In the genomic region with DNA sequence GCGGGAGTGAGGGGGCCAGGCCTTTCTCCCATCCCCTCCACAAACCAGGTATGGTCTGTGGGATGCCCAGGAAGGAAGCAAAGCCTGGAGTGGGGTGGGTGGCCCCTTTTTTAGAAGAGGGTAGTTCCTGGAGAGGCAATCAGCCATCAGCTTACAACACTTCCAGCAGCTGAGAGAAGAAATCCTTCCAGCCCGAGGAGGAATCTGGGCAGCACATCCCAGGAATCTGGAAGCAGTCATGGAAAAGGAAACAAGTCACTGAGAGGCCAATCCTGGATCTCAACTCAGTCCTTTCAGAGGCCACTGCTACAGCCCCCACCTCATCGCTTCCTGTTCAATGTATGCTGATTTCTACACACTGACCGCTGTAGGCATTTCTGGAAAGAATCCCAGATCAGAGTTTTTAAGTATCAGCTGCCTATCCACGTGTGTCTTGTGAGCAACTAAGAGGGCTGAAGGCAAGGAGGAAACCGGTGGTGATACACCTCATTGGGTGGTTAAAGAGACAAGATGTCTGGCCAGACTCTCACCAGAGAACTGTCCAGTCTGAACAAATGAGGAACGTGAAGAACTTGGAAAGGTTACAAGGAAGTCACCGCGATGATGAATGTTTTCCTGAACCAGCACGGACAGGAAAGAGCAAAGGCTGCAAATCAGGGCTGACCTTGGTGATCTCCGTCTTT, we compare ENCODE assay signal across 8 cellular contexts. TPM values are rescaled to one million over a fixed set of nuclear protein-coding genes. Genes with fewer than 3 reads are reported as not detected.
DNase-seq lines count a peak whose midpoint lies in the region; ATAC-seq and TF ChIP-seq lines count a peak whose summit lies in the region.

No MANE protein-coding gene starts in this region.

- H3K9me3 ChIP-seq in BE2C: no peaks in the 10 kb centered on the region
- H3K9me3 ChIP-seq in OCI-LY1 (ENCODE audit: low read length): no peaks in the 10 kb centered on the region
- no peaks in the 10 kb centered on the region for H3K9me3 ChIP-seq in esophagus (ENCODE audit: control insufficient read depth in 2 of 2, insufficient read depth in 1 of 2, low read depth in 1 of 2, low read length in 1 of 2)
- H3K9me3 ChIP-seq in CD8-positive, alpha-beta T cell (ENCODE audit: low read length): no peaks in the 10 kb centered on the region

- no peaks in the 10 kb centered on the region for H3K27me3 Mint-ChIP-seq in nephron progenitor cell (ENCODE audit: low read depth, poor library complexity)
- H3K27me3 Mint-ChIP-seq in CD8-positive, alpha-beta T cell (ENCODE audit: low read depth): no peaks in the 10 kb centered on the region
- peaks cover 0 to 5% (median 1%) of the 10 kb centered on the region in 3 donors for H3K27me3 Mint-ChIP-seq in immature natural killer cell (ENCODE audit: low read depth in 3 of 3)

- H2BK120ac ChIP-seq in mesendoderm (ENCODE audit: low read depth, low read length): no peak overlapping the region

- H3F3A ChIP-seq in OCI-LY1 (ENCODE audit: insufficient read depth, low read length): peaks cover 7% of the 10 kb centered on the region; the same call in 1 of the 2 replicates

- no peak overlapping the region for H2AFZ ChIP-seq in OCI-LY1 (ENCODE audit: low read length)

- no peak overlapping the region; the same call in 1 of the 2 replicates for H3K4me2 ChIP-seq in OCI-LY1 (ENCODE audit: low read length)
- H3K4me2 ChIP-seq in mesendoderm (ENCODE audit: low read length): no peak overlapping the region

- H3K9me2 ChIP-seq in OCI-LY1 (ENCODE audit: low read depth, low read length): no peaks in the 10 kb centered on the region

- no peaks in the 10 kb centered on the region for H3K9me3 Mint-ChIP-seq in nephron progenitor cell
- no peaks in the 10 kb centered on the region for H3K9me3 Mint-ChIP-seq in CD8-positive, alpha-beta T cell
- H3K9me3 Mint-ChIP-seq in immature natural killer cell: no peaks in the 10 kb centered on the region

- peaks cover 32% of the 10 kb centered on the region for H3K4me1 Mint-ChIP-seq in nephron progenitor cell
- H3K4me1 Mint-ChIP-seq in CD8-positive, alpha-beta T cell (ENCODE audit: low read depth): peaks cover 21% of the 10 kb centered on the region
- H3K4me1 Mint-ChIP-seq in immature natural killer cell: peaks cover 0 to 5% of the 10 kb centered on the region in 2 donors

- no peaks in the 10 kb centered on the region for H3K36me3 Mint-ChIP-seq in nephron progenitor cell (ENCODE audit: low read depth)
- no peaks in the 10 kb centered on the region for H3K36me3 Mint-ChIP-seq in CD8-positive, alpha-beta T cell
- no peaks in the 10 kb centered on the region for H3K36me3 Mint-ChIP-seq in immature natural killer cell

- H3K23ac ChIP-seq in mesendoderm (ENCODE audit: low read length): no peak overlapping the region

- H4K20me1 ChIP-seq in OCI-LY1 (ENCODE audit: insufficient read depth, low read length): no peaks in the 10 kb centered on the region

- WGBS in esophagus, 2 donors: 16 to 20% methylated on average over 11 of the region's 11 CpGs
- no CpG with 5 or more reads among the region's 11 CpGs for WGBS in mesendoderm (ENCODE audit: extremely low coverage, insufficient coverage, low lambda C conversion rate)

- H3K36me3 ChIP-seq in BE2C (no peaks in the 10 kb centered on the region), OCI-LY1 (ENCODE audit: insufficient read depth, low read length) (no peaks in the 10 kb centered on the region), esophagus (ENCODE audit: control insufficient read depth in 2 of 2, insufficient read depth in 2 of 2, low read length in 1 of 2) (no peaks in the 10 kb centered on the region), mesendoderm (ENCODE audit: control insufficient read depth, insufficient read depth, low read length) (no peaks in the 10 kb centered on the region)
- no peaks in the 10 kb centered on the region for H3K36me3 ChIP-seq in CD8-positive, alpha-beta T cell (ENCODE audit: insufficient read depth, low read length)

- peak overlapping the region; percentile 99 for H3K27ac ChIP-seq in OCI-LY1 (ENCODE audit: low read depth, low read length, poor library complexity, severe bottlenecking)
- peak overlapping the region; percentile 85 to 92 for H3K27ac ChIP-seq in esophagus (ENCODE audit: low read depth in 2 of 2, low read length in 1 of 2)
- H3K27ac ChIP-seq in CD8-positive, alpha-beta T cell (ENCODE audit: low read depth, low read length): no peak overlapping the region
- H3K27ac ChIP-seq in mesendoderm (ENCODE audit: low read depth, low read length): no peak overlapping the region

- no peak overlapping the region for H2BK5ac ChIP-seq in mesendoderm (ENCODE audit: low read length)

- H4K5ac ChIP-seq in mesendoderm (ENCODE audit: low read length): no peak overlapping the region

- TF ChIP-seq CTCF in BE2C (IDR thresholded peaks at IDR 0.05; ENCODE audit: low read depth, low read length) (no peak), OCI-LY1 (IDR thresholded peaks at IDR 0.05; ENCODE audit: low read length) (no peak), nephron progenitor cell (IDR thresholded peaks at IDR 0.05) (no peak)
- TF ChIP-seq CTCF in CD8-positive, alpha-beta T cell (IDR thresholded peaks at IDR 0.05): no peak

- H2BK15ac ChIP-seq in mesendoderm (replicated peaks; ENCODE audit: low read depth): no peak overlapping the region

- H3K4me3 ChIP-seq in BE2C (ENCODE audit: low read depth, low read length) (0 out of 2 replicates have a peak overlapping the region, but pooled peaks have one; percentile 10), OCI-LY1 (ENCODE audit: low read depth, low read length, poor library complexity, severe bottlenecking) (no peak overlapping the region), esophagus (ENCODE audit: low read depth in 1 of 2, low read length in 2 of 2) (no peak overlapping the region), mesendoderm (ENCODE audit: low read length) (no peak overlapping the region)
- no peak overlapping the region for H3K4me3 ChIP-seq in CD8-positive, alpha-beta T cell (ENCODE audit: low read depth, low read length)

- no peak overlapping the region for H2AK5ac ChIP-seq in mesendoderm (ENCODE audit: low read length)

- H3K27ac Mint-ChIP-seq in nephron progenitor cell: peak overlapping the region; percentile 84
- no peak overlapping the region for H3K27ac Mint-ChIP-seq in CD8-positive, alpha-beta T cell
- H3K27ac Mint-ChIP-seq in immature natural killer cell: no peak overlapping the region

- H3K4ac ChIP-seq in mesendoderm (ENCODE audit: low read depth, low read length): no peak overlapping the region

- CTCF ChIA-PET in CD8-positive, alpha-beta T cell (lab: Charles Lee): no interaction called here

- no peaks in the 10 kb centered on the region for H3K79me1 ChIP-seq in mesendoderm (ENCODE audit: low read length)

- no peaks in the 10 kb centered on the region for H3K27me3 ChIP-seq in BE2C
- H3K27me3 ChIP-seq in OCI-LY1 (ENCODE audit: insufficient read depth, low read length): no peaks in the 10 kb centered on the region
- H3K27me3 ChIP-seq in esophagus (ENCODE audit: control insufficient read depth in 1 of 2, insufficient read depth in 2 of 2, low read length in 2 of 2): no peaks in the 10 kb centered on the region
- H3K27me3 ChIP-seq in CD8-positive, alpha-beta T cell (ENCODE audit: insufficient read depth, low read length): no peaks in the 10 kb centered on the region
- H3K27me3 ChIP-seq in mesendoderm (ENCODE audit: insufficient read depth, low read length, poor library complexity): no peaks in the 10 kb centered on the region

- no peak overlapping the region for H3K56ac ChIP-seq in mesendoderm (ENCODE audit: low read length)

- H4K8ac ChIP-seq in mesendoderm (ENCODE audit: low read depth, low read length): no peak overlapping the region

- intact Hi-C loops in CD8-positive, alpha-beta T cell (cut with DNase I, micrococcal nuclease): loop anchor here in 1 of 2 experiments (5.0 kb wide), 1 partner anchor 55 kb away; no protein-coding TSS in a partner anchor

- POLR2A ChIA-PET in CD8-positive, alpha-beta T cell (lab: Charles Lee): no interaction called here

- H3K9ac ChIP-seq in OCI-LY1 (ENCODE audit: low read length) (peak overlapping the region; percentile 8; the same call in 1 of the 2 replicates), mesendoderm (ENCODE audit: low read length) (no peak overlapping the region)

- H3K4me3 Mint-ChIP-seq in nephron progenitor cell (no peak overlapping the region), immature natural killer cell (no peak overlapping the region)
- no peak overlapping the region for H3K4me3 Mint-ChIP-seq in CD8-positive, alpha-beta T cell

- H3K4me1 ChIP-seq in BE2C (no peaks in the 10 kb centered on the region), OCI-LY1 (ENCODE audit: insufficient read depth, low read length, severe bottlenecking) (peaks cover 84% of the 10 kb centered on the region), esophagus (ENCODE audit: control insufficient read depth in 2 of 2, insufficient read depth in 2 of 2, low read length in 1 of 2) (peaks cover 5 to 12% of the 10 kb centered on the region in 2 donors), mesendoderm (ENCODE audit: control insufficient read depth, low read depth, low read length) (no peaks in the 10 kb centered on the region)
- H3K4me1 ChIP-seq in CD8-positive, alpha-beta T cell (ENCODE audit: insufficient read depth, low read length): peaks cover 16% of the 10 kb centered on the region

- DNase-seq in BE2C (no peak), nephron progenitor cell (no peak), immature natural killer cell (no peak), mesendoderm (no peak)
- DNase-seq in CD8-positive, alpha-beta T cell: no peak
- no peak for DNase-seq in activated CD8-positive, alpha-beta memory T cell treated with anti-CD3 and anti-CD28 coated beads, Interleukin-2, amount 50 U/mL, for 48 hours

- no peak for ATAC-seq in CD8-positive, alpha-beta T cell

- H3K79me2 ChIP-seq in OCI-LY1 (ENCODE audit: insufficient read depth, low read length) (no peaks in the 10 kb centered on the region), mesendoderm (ENCODE audit: control insufficient read depth, insufficient read depth, low read length) (no peaks in the 10 kb centered on the region)

- no peak overlapping the region for H3K18ac ChIP-seq in mesendoderm (ENCODE audit: low read length)

RNA-seq across cellular contexts. Expression of a gene that starts 46.5 kb away (rescaled TPM):
- 15.4 TPM for polyA plus RNA-seq in BE2C (2012; ENCODE audit: insufficient read depth, insufficient read length, low read depth)
- 10 to 100 TPM in 1 of 2 donors, 1 to 10 TPM in 1; 8.5 to 13.3 TPM for polyA plus RNA-seq in esophagus
- total RNA-seq in CD8-positive, alpha-beta T cell: 100 to 1,000 TPM; 185 to 191 TPM
- polyA plus RNA-seq in immature natural killer cell: 10 to 100 TPM; 22.5 to 32.6 (median 24.1) TPM
- 4.9 TPM for polyA plus RNA-seq in mesendoderm (2013, experiment 1 of 2)
- 5.2 TPM for polyA plus RNA-seq in mesendoderm (2013, experiment 2 of 2)

Comparison
In these comparisons a context has a peak if more than half of its experiments do, and no peak if none do; other contexts are left out.
1. H3K27ac ChIP-seq: peak in OCI-LY1 (single experiment) and esophagus (2 of 2); none in CD8-positive, alpha-beta T cell (single experiment) and mesendoderm (single experiment).